1 cellular context compared by ENCODE assay signal in the genomic region with DNA sequence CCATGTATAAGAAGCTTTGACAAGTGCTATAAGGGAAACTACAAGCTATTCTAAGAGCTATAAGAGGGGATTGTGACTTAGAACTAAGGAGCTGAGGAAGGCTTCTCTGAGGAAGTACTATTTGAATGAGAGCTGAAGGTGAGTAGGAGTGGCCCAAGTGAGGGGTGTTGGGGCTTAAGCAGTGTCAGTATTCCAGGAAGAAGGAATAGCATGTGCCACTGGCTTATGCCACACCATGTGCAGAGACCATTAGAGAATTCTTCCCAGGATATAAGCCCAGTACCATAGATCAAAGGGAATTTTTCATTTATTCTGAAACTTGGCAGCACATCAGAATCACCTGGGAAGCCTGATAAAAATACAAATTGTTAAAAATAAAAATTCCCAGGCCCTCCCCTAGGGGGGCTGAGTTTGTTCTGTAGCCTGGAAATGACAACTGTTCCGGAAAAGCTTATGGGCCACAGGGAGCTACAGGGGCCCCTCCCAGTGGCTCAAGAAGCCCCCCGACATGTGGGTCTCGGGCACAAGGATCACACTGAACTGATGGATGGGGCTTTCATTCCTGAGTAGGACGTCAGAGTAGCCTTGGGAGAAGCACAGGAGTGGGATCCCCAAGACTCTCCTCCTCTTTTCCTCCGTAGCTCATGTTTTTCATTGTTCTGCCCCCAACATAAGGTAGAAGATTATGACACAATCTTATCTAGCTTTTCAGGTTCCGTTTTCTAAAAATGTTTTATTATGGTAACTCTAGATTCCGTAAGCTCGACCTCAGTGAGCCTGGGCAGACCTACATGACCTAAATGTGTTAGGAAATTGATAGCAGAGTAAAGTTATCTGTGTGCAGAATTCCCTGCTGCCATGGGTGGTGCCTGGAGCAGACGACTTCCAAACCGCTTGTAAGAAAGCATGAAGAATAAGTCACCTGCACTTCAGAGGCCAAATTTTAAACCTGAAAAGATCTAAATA.
TF ChIP-seq lines count a peak whose summit lies in the region.

No MANE protein-coding gene starts in this region.

TF ChIP-seq in K562, 482 proteins besides CTCF, POLR2A, EP300 and RAD21 (continued from another document and continues in another):
- TF ChIP-seq, protein P1, sequence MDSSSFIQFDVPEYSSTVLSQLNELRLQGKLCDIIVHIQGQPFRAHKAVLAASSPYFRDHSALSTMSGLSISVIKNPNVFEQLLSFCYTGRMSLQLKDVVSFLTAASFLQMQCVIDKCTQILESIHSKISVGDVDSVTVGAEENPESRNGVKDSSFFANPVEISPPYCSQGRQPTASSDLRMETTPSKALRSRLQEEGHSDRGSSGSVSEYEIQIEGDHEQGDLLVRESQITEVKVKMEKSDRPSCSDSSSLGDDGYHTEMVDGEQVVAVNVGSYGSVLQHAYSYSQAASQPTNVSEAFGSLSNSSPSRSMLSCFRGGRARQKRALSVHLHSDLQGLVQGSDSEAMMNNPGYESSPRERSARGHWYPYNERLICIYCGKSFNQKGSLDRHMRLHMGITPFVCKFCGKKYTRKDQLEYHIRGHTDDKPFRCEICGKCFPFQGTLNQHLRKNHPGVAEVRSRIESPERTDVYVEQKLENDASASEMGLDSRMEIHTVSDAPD (CRISPR knock-in tag; IDR thresholded peaks at IDR 0.05), result no peak
- peak; percentile 80 to 82 for TF ChIP-seq TRIM24 (IDR thresholded peaks at IDR 0.05)
- TF ChIP-seq ZNF134 (CRISPR knock-in tag; conservative IDR thresholded peaks at IDR 0.05), result no peak
- TF ChIP-seq TCF3 (CRISPR knock-in tag; IDR thresholded peaks at IDR 0.05), result peak; percentile 93
- peak; percentile 52; the same call in 1 of the 2 replicates for TF ChIP-seq ZEB2 (IDR thresholded peaks at IDR 0.05)
- TF ChIP-seq CEBPB (tag; IDR thresholded peaks at IDR 0.05), result peak; percentile 75
- no peak for TF ChIP-seq NUFIP1 (IDR thresholded peaks at IDR 0.05; ENCODE audit: partially characterized antibody)
- TF ChIP-seq SAFB2 (IDR thresholded peaks at IDR 0.05; ENCODE audit: borderline replicate concordance, low read depth, low read length, severe bottlenecking), result no peak
- no peak for TF ChIP-seq BACH1 (tag; IDR thresholded peaks at IDR 0.05)
- TF ChIP-seq PML (IDR thresholded peaks at IDR 0.05; ENCODE audit: low read length), result peak; percentile 89
- TF ChIP-seq CC2D1A (IDR thresholded peaks at IDR 0.05), result peak; percentile 76; the same call in 1 of the 2 replicates
- TF ChIP-seq, protein P2, sequence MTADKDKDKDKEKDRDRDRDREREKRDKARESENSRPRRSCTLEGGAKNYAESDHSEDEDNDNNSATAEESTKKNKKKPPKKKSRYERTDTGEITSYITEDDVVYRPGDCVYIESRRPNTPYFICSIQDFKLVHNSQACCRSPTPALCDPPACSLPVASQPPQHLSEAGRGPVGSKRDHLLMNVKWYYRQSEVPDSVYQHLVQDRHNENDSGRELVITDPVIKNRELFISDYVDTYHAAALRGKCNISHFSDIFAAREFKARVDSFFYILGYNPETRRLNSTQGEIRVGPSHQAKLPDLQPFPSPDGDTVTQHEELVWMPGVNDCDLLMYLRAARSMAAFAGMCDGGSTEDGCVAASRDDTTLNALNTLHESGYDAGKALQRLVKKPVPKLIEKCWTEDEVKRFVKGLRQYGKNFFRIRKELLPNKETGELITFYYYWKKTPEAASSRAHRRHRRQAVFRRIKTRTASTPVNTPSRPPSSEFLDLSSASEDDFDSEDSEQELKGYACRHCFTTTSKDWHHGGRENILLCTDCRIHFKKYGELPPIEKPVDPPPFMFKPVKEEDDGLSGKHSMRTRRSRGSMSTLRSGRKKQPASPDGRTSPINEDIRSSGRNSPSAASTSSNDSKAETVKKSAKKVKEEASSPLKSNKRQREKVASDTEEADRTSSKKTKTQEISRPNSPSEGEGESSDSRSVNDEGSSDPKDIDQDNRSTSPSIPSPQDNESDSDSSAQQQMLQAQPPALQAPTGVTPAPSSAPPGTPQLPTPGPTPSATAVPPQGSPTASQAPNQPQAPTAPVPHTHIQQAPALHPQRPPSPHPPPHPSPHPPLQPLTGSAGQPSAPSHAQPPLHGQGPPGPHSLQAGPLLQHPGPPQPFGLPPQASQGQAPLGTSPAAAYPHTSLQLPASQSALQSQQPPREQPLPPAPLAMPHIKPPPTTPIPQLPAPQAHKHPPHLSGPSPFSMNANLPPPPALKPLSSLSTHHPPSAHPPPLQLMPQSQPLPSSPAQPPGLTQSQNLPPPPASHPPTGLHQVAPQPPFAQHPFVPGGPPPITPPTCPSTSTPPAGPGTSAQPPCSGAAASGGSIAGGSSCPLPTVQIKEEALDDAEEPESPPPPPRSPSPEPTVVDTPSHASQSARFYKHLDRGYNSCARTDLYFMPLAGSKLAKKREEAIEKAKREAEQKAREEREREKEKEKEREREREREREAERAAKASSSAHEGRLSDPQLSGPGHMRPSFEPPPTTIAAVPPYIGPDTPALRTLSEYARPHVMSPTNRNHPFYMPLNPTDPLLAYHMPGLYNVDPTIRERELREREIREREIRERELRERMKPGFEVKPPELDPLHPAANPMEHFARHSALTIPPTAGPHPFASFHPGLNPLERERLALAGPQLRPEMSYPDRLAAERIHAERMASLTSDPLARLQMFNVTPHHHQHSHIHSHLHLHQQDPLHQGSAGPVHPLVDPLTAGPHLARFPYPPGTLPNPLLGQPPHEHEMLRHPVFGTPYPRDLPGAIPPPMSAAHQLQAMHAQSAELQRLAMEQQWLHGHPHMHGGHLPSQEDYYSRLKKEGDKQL (CRISPR knock-in tag; IDR thresholded peaks at IDR 0.05; ENCODE audit: borderline replicate concordance), result no peak
- TF ChIP-seq ZNF695 (CRISPR knock-in tag; IDR thresholded peaks at IDR 0.05), result no peak
- TF ChIP-seq NEUROD1 (IDR thresholded peaks at IDR 0.05; ENCODE audit: borderline replicate concordance, low read depth, low read length, partially characterized antibody), result peak; percentile 17
- TF ChIP-seq ZNF316 (IDR thresholded peaks at IDR 0.05), result no peak
- TF ChIP-seq, protein P3, sequence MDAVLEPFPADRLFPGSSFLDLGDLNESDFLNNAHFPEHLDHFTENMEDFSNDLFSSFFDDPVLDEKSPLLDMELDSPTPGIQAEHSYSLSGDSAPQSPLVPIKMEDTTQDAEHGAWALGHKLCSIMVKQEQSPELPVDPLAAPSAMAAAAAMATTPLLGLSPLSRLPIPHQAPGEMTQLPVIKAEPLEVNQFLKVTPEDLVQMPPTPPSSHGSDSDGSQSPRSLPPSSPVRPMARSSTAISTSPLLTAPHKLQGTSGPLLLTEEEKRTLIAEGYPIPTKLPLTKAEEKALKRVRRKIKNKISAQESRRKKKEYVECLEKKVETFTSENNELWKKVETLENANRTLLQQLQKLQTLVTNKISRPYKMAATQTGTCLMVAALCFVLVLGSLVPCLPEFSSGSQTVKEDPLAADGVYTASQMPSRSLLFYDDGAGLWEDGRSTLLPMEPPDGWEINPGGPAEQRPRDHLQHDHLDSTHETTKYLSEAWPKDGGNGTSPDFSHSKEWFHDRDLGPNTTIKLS (IDR thresholded peaks at IDR 0.05; ENCODE audit: borderline replicate concordance, low read depth), result no peak
- TF ChIP-seq, protein P4, sequence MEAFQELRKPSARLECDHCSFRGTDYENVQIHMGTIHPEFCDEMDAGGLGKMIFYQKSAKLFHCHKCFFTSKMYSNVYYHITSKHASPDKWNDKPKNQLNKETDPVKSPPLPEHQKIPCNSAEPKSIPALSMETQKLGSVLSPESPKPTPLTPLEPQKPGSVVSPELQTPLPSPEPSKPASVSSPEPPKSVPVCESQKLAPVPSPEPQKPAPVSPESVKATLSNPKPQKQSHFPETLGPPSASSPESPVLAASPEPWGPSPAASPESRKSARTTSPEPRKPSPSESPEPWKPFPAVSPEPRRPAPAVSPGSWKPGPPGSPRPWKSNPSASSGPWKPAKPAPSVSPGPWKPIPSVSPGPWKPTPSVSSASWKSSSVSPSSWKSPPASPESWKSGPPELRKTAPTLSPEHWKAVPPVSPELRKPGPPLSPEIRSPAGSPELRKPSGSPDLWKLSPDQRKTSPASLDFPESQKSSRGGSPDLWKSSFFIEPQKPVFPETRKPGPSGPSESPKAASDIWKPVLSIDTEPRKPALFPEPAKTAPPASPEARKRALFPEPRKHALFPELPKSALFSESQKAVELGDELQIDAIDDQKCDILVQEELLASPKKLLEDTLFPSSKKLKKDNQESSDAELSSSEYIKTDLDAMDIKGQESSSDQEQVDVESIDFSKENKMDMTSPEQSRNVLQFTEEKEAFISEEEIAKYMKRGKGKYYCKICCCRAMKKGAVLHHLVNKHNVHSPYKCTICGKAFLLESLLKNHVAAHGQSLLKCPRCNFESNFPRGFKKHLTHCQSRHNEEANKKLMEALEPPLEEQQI (IDR thresholded peaks at IDR 0.05), result 0 out of 2 replicates have a peak, but pooled peaks have one; percentile 33
- TF ChIP-seq JUND (IDR thresholded peaks at IDR 0.05; ENCODE audit: borderline replicate concordance, low read depth, low read length), result peak; percentile 33; the same call in 1 of the 2 replicates
- peak; percentile 11; the same call in 1 of the 3 replicates for TF ChIP-seq JUND (tag; IDR thresholded peaks at IDR 0.05; ENCODE audit: borderline replicate concordance, low read depth, low read length)
- no peak for TF ChIP-seq TRIM28 (IDR thresholded peaks at IDR 0.05)
- TF ChIP-seq, protein P5, sequence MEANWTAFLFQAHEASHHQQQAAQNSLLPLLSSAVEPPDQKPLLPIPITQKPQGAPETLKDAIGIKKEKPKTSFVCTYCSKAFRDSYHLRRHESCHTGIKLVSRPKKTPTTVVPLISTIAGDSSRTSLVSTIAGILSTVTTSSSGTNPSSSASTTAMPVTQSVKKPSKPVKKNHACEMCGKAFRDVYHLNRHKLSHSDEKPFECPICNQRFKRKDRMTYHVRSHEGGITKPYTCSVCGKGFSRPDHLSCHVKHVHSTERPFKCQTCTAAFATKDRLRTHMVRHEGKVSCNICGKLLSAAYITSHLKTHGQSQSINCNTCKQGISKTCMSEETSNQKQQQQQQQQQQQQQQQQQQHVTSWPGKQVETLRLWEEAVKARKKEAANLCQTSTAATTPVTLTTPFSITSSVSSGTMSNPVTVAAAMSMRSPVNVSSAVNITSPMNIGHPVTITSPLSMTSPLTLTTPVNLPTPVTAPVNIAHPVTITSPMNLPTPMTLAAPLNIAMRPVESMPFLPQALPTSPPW (CRISPR knock-in tag; IDR thresholded peaks at IDR 0.05), result peak; percentile 43; the same call in 1 of the 2 replicates
- TF ChIP-seq, protein P6, sequence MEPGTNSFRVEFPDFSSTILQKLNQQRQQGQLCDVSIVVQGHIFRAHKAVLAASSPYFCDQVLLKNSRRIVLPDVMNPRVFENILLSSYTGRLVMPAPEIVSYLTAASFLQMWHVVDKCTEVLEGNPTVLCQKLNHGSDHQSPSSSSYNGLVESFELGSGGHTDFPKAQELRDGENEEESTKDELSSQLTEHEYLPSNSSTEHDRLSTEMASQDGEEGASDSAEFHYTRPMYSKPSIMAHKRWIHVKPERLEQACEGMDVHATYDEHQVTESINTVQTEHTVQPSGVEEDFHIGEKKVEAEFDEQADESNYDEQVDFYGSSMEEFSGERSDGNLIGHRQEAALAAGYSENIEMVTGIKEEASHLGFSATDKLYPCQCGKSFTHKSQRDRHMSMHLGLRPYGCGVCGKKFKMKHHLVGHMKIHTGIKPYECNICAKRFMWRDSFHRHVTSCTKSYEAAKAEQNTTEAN (CRISPR knock-in tag; IDR thresholded peaks at IDR 0.05), result no peak
- TF ChIP-seq ETS2 (tag; IDR thresholded peaks at IDR 0.05; ENCODE audit: borderline replicate concordance, poor library complexity, severe bottlenecking), result no peak
- no peak for TF ChIP-seq ZBED1 (IDR thresholded peaks at IDR 0.05)
- TF ChIP-seq ESRRA (IDR thresholded peaks at IDR 0.05; ENCODE audit: borderline replicate concordance, low read depth), result no peak
- TF ChIP-seq ZNF140 (CRISPR knock-in tag; IDR thresholded peaks at IDR 0.05), result no peak
- TF ChIP-seq, protein P7, sequence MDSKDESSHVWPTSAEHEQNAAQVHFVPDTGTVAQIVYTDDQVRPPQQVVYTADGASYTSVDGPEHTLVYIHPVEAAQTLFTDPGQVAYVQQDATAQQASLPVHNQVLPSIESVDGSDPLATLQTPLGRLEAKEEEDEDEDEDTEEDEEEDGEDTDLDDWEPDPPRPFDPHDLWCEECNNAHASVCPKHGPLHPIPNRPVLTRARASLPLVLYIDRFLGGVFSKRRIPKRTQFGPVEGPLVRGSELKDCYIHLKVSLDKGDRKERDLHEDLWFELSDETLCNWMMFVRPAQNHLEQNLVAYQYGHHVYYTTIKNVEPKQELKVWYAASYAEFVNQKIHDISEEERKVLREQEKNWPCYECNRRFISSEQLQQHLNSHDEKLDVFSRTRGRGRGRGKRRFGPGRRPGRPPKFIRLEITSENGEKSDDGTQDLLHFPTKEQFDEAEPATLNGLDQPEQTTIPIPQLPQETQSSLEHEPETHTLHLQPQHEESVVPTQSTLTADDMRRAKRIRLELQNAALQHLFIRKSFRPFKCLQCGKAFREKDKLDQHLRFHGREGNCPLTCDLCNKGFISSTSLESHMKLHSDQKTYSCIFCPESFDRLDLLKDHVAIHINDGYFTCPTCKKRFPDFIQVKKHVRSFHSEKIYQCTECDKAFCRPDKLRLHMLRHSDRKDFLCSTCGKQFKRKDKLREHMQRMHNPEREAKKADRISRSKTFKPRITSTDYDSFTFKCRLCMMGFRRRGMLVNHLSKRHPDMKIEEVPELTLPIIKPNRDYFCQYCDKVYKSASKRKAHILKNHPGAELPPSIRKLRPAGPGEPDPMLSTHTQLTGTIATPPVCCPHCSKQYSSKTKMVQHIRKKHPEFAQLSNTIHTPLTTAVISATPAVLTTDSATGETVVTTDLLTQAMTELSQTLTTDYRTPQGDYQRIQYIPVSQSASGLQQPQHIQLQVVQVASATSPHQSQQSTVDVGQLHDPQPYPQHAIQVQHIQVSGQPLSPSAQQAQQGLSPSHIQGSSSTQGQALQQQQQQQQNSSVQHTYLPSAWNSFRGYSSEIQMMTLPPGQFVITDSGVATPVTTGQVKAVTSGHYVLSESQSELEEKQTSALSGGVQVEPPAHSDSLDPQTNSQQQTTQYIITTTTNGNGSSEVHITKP (IDR thresholded peaks at IDR 0.05; ENCODE audit: partially characterized antibody), result peak; percentile 73
- peak; percentile 66; the same call in 1 of the 2 replicates for TF ChIP-seq GATAD2B (IDR thresholded peaks at IDR 0.05; ENCODE audit: borderline replicate concordance)
- TF ChIP-seq, protein P8, sequence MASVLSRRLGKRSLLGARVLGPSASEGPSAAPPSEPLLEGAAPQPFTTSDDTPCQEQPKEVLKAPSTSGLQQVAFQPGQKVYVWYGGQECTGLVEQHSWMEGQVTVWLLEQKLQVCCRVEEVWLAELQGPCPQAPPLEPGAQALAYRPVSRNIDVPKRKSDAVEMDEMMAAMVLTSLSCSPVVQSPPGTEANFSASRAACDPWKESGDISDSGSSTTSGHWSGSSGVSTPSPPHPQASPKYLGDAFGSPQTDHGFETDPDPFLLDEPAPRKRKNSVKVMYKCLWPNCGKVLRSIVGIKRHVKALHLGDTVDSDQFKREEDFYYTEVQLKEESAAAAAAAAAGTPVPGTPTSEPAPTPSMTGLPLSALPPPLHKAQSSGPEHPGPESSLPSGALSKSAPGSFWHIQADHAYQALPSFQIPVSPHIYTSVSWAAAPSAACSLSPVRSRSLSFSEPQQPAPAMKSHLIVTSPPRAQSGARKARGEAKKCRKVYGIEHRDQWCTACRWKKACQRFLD (CRISPR knock-in tag; IDR thresholded peaks at IDR 0.05), result no peak
- no peak for TF ChIP-seq HNRNPL (IDR thresholded peaks at IDR 0.05; ENCODE audit: low read depth, low read length)
- no peak for TF ChIP-seq ZNF785 (CRISPR knock-in tag; IDR thresholded peaks at IDR 0.05)
- TF ChIP-seq NCOR1 (IDR thresholded peaks at IDR 0.05), result peak; percentile 94
- no peak for TF ChIP-seq U2AF1 (optimal IDR thresholded peaks at IDR 0.05; ENCODE audit: low read depth, low read length)
- TF ChIP-seq KLF16 (IDR thresholded peaks at IDR 0.05), result peak; percentile 91
